ENCODE assay signal across 8 cellular contexts in genomic region chr2:63588385-63589147, GRCh38. TPM values are rescaled to one million over a fixed set of nuclear protein-coding genes. Genes with fewer than 3 reads are reported as not detected.
DNase-seq lines count a peak whose midpoint lies in the region; ATAC-seq and TF ChIP-seq lines count a peak whose summit lies in the region.

Gene MDH1 (plus strand): TSS chr2:63588963. CDS start chr2:63589044, 81 bp downstream.
Gene WDPCP (minus strand): TSS chr2:63588477. CDS start chr2:63588271, 206 bp downstream.

- H3K9me3 ChIP-seq in gastroesophageal sphincter (no peaks in the 10 kb centered on the region), neuronal stem cell (replicated peaks in 1 of 2; ENCODE audit: control insufficient read depth in 2 of 2, insufficient read depth in 1 of 2, low read depth in 1 of 2, low read length in 2 of 2) (no peaks in the 10 kb centered on the region), subcutaneous abdominal adipose tissue (ENCODE audit: control insufficient read depth in 5 of 5, low read length in 5 of 5) (no peaks in the 10 kb centered on the region)

- no peaks in the 10 kb centered on the region for H3K9me3 Mint-ChIP-seq in HFFc6
- H3K9me3 Mint-ChIP-seq in activated naive CD4-positive, alpha-beta T cell treated with anti-CD3 and anti-CD28 coated beads, Interleukin-2, amount 10 ng/mL, durations not matched to agents 7 days and 5 days = no peaks in the 10 kb centered on the region

- H3K14ac ChIP-seq in neuronal stem cell (ENCODE audit: low read length) = no peak within 1 kb of the TSS

- no peaks in the 10 kb centered on the region; the same call in 1 of the 2 replicates for H3K27me3 Mint-ChIP-seq in HFFc6 (ENCODE audit: insufficient read depth)
- H3K27me3 Mint-ChIP-seq in activated naive CD4-positive, alpha-beta T cell treated with anti-CD3 and anti-CD28 coated beads, Interleukin-2, amount 10 ng/mL, durations not matched to agents 7 days and 5 days = peaks cover 5% of the 10 kb centered on the region

- H3K4me2 ChIP-seq in neuronal stem cell (ENCODE audit: insufficient read depth, low read length, poor library complexity, severe bottlenecking) = peak within 1 kb of the TSS; percentile 65

- H2AK5ac ChIP-seq in neuronal stem cell (ENCODE audit: low read depth, low read length) = no peak within 1 kb of the TSS

- H3K4me1 Mint-ChIP-seq in HFFc6 (ENCODE audit: low read depth) = peaks cover 40% of the 10 kb centered on the region
- peaks cover 46% of the 10 kb centered on the region for H3K4me1 Mint-ChIP-seq in activated naive CD4-positive, alpha-beta T cell treated with anti-CD3 and anti-CD28 coated beads, Interleukin-2, amount 10 ng/mL, durations not matched to agents 7 days and 5 days

- H4K8ac ChIP-seq in neuronal stem cell (ENCODE audit: low read depth, low read length) = no peak within 1 kb of the TSS

- peaks cover 1% of the 10 kb centered on the region for H3K79me1 ChIP-seq in neuronal stem cell (ENCODE audit: low read depth, low read length)

- CTCF ChIA-PET in activated naive CD4-positive, alpha-beta T cell treated with anti-CD3 and anti-CD28 coated beads, Interleukin-2, amount 10 ng/mL, durations not matched to agents 7 days and 5 days (lab: Charles Lee) = interaction anchor here (0.7 kb wide), 1 partner anchor 1327 kb away, joined by 3 read pairs; no protein-coding TSS in a partner anchor

- H4K91ac ChIP-seq in neuronal stem cell (ENCODE audit: low read depth, low read length, poor library complexity) = no peak within 1 kb of the TSS

- peak within 1 kb of the TSS; percentile 100 for H3K4me3 Mint-ChIP-seq in HFFc6
- peak within 1 kb of the TSS; percentile 96 for H3K4me3 Mint-ChIP-seq in activated naive CD4-positive, alpha-beta T cell treated with anti-CD3 and anti-CD28 coated beads, Interleukin-2, amount 10 ng/mL, durations not matched to agents 7 days and 5 days

- H2BK15ac ChIP-seq in neuronal stem cell (ENCODE audit: low read length) = no peak within 1 kb of the TSS

- WGBS in gastroesophageal sphincter (ENCODE audit: low coverage in 1 of 2), 2 donors = 0% methylated on average over 22 of the region's 44 CpGs; no CpG with 5 or more reads in 1 of the 2 donors
- no CpG with 5 or more reads among the region's 44 CpGs for WGBS in neuronal stem cell (ENCODE audit: extremely low coverage in 2 of 2, insufficient read length in 2 of 2, insufficient replicate concordance in 1 of 2), 2 donors

- peak within 1 kb of the TSS; percentile 98 for H3K27ac Mint-ChIP-seq in HFFc6
- H3K27ac Mint-ChIP-seq in activated naive CD4-positive, alpha-beta T cell treated with anti-CD3 and anti-CD28 coated beads, Interleukin-2, amount 10 ng/mL, durations not matched to agents 7 days and 5 days = peak within 1 kb of the TSS; percentile 94

- H3K36me3 ChIP-seq in gastroesophageal sphincter (peaks cover 0 to 7% of the 10 kb centered on the region in 2 donors), neuronal stem cell (replicated peaks in 1 of 2; ENCODE audit: control insufficient read depth in 2 of 2, insufficient read depth in 2 of 2, low read length in 2 of 2) (peaks cover 0 to 35% of the 10 kb centered on the region in 2 donors), subcutaneous abdominal adipose tissue (ENCODE audit: control insufficient read depth in 5 of 5, insufficient read depth in 5 of 5, low read length in 5 of 5) (peaks cover 0 to 7% (median 4%) of the 10 kb centered on the region in 5 donors)

- H2AFZ ChIP-seq in neuronal stem cell (ENCODE audit: low read length) = peak within 1 kb of the TSS; percentile 93

- H3K27ac ChIP-seq in gastroesophageal sphincter = peak within 1 kb of the TSS; percentile 75 to 93 (median 90)
- peak within 1 kb of the TSS; percentile 74 for H3K27ac ChIP-seq in neuronal stem cell (replicated peaks; ENCODE audit: low read length)
- peak within 1 kb of the TSS; percentile 96 for H3K27ac ChIP-seq in subcutaneous abdominal adipose tissue (ENCODE audit: low read depth, low read length)

- peaks cover 14% of the 10 kb centered on the region for H3K36me3 Mint-ChIP-seq in HFFc6 (ENCODE audit: low read depth)
- H3K36me3 Mint-ChIP-seq in activated naive CD4-positive, alpha-beta T cell treated with anti-CD3 and anti-CD28 coated beads, Interleukin-2, amount 10 ng/mL, durations not matched to agents 7 days and 5 days = peaks cover 3% of the 10 kb centered on the region

- peak within 1 kb of the TSS; percentile 85 for H3K18ac ChIP-seq in neuronal stem cell (ENCODE audit: low read length)

- in situ Hi-C loops in SK-MEL-5 (cut with HindIII; ENCODE audit: low pct_unique_long_range_greater_than_20kb, low sequenced_read_pairs) = no loop called here

- no peak for TF ChIP-seq EP300 in gastroesophageal sphincter (IDR thresholded peaks at IDR 0.05)

- H2BK12ac ChIP-seq in neuronal stem cell (ENCODE audit: low read length) = no peak within 1 kb of the TSS

- no peak within 1 kb of the TSS for H2BK120ac ChIP-seq in neuronal stem cell (ENCODE audit: low read depth, low read length)

- no peak within 1 kb of the TSS for H2BK5ac ChIP-seq in neuronal stem cell (ENCODE audit: low read length)

- H3K9ac ChIP-seq in neuronal stem cell (ENCODE audit: low read depth, low read length, poor library complexity) = peak within 1 kb of the TSS; percentile 67
- peak within 1 kb of the TSS; percentile 91 to 93 (median 93) for H3K9ac ChIP-seq in subcutaneous abdominal adipose tissue (ENCODE audit: low read length in 5 of 5)

- DNase-seq in GM04504 (ENCODE audit: low read depth) = peak; percentile 99
- peak; percentile 100 for DNase-seq in HFFc6
- peak; percentile 99 for DNase-seq in NAMALWA (ENCODE audit: low spot score)
- peak; percentile 100 for DNase-seq in SK-MEL-5 (ENCODE audit: low read depth, low spot score)
- DNase-seq in activated naive CD4-positive, alpha-beta T cell treated with anti-CD3 and anti-CD28 coated beads, Interleukin-2, amount 10 ng/mL, durations not matched to agents 7 days and 5 days = peak; percentile 95
- DNase-seq in neuronal stem cell (ENCODE audit: low spot score) = peak; percentile 98

- TF ChIP-seq POLR2A in gastroesophageal sphincter (IDR thresholded peaks at IDR 0.05) = peak; percentile 66 to 71

- H3K4me3 ChIP-seq in gastroesophageal sphincter = peak within 1 kb of the TSS; percentile 68 to 80
- peak within 1 kb of the TSS; percentile 77 to 95 for H3K4me3 ChIP-seq in neuronal stem cell (ENCODE audit: low read length in 2 of 2)
- H3K4me3 ChIP-seq in subcutaneous abdominal adipose tissue (ENCODE audit: low read depth in 1 of 5, low read length in 5 of 5) = peak within 1 kb of the TSS; percentile 76 to 99 (median 89)

- ATAC-seq in gastroesophageal sphincter = peak; percentile 96

- no peak for TF ChIP-seq CTCF in HFFc6 (IDR thresholded peaks at IDR 0.05)
- no peak for TF ChIP-seq CTCF in gastroesophageal sphincter (IDR thresholded peaks at IDR 0.05)

- H3K4ac ChIP-seq in neuronal stem cell (ENCODE audit: low read length) = no peak within 1 kb of the TSS

- H3K4me1 ChIP-seq in gastroesophageal sphincter (peaks cover 12 to 54% (median 17%) of the 10 kb centered on the region in 3 donors), neuronal stem cell (ENCODE audit: control insufficient read depth in 2 of 2, insufficient read depth in 1 of 2, low read depth in 1 of 2, low read length in 2 of 2) (peaks cover 0 to 12% of the 10 kb centered on the region in 2 donors), subcutaneous abdominal adipose tissue (ENCODE audit: control insufficient read depth in 5 of 5, insufficient read depth in 5 of 5, low read length in 5 of 5) (peaks cover 8 to 61% (median 45%) of the 10 kb centered on the region in 5 donors)

- H3K27me3 ChIP-seq in gastroesophageal sphincter = no peaks in the 10 kb centered on the region
- no peaks in the 10 kb centered on the region for H3K27me3 ChIP-seq in neuronal stem cell (ENCODE audit: control insufficient read depth in 3 of 3, insufficient read depth in 3 of 3, low read depth in 1 of 3, low read length in 3 of 3)
- H3K27me3 ChIP-seq in subcutaneous abdominal adipose tissue (ENCODE audit: control insufficient read depth in 5 of 5, insufficient read depth in 4 of 5, low read length in 5 of 5) = peaks cover 0 to 2% (median 0%) of the 10 kb centered on the region in 5 donors

- peak within 1 kb of the TSS; percentile 4 for H3K23ac ChIP-seq in neuronal stem cell (ENCODE audit: low read depth, low read length, poor library complexity)

RNA-seq across cellular contexts. Expression of gene MDH1, which starts in this region (rescaled TPM):
- 100 to 1,000 TPM; 152 to 175 (median 168) TPM for total RNA-seq in HFFc6 (2021; fragmentation: NEBNext Ultra II Directional; extraction: Animal tissue kit (Norgen Biotek cat#: 25700))
- 774 and 885 TPM in 2 replicates for total RNA-seq in SK-MEL-5 (2014; rRNA removed; shearing (Covaris generic))
- 389 and 426 TPM in 2 replicates for polyA plus RNA-seq in SK-MEL-5 (2015; cell fraction: cytosol; rRNA removed)
- polyA plus RNA-seq in SK-MEL-5 (2015; cell fraction: nucleus; rRNA removed) = 294 and 353 TPM in 2 replicates
- 100 to 1,000 TPM; 134 to 229 (median 190) TPM for total RNA-seq in gastroesophageal sphincter
- 207 TPM for polyA plus RNA-seq in neuronal stem cell (2013, experiment 1 of 2)
- 211 TPM for polyA plus RNA-seq in neuronal stem cell (2013, experiment 2 of 2)

RNA-seq across cellular contexts. Expression of gene WDPCP, which starts in this region (rescaled TPM):
- total RNA-seq in HFFc6 (2021; fragmentation: NEBNext Ultra II Directional; extraction: Animal tissue kit (Norgen Biotek cat#: 25700)) = 1 to 10 TPM; 3.0 to 5.9 (median 4.6) TPM
- total RNA-seq in SK-MEL-5 (2014; rRNA removed; shearing (Covaris generic)) = 13.0 and 16.1 TPM in 2 replicates
- 6.8 and 10.1 TPM in 2 replicates for polyA plus RNA-seq in SK-MEL-5 (2015; cell fraction: cytosol; rRNA removed)
- polyA plus RNA-seq in SK-MEL-5 (2015; cell fraction: nucleus; rRNA removed) = 17.7 and 24.3 TPM in 2 replicates
- total RNA-seq in gastroesophageal sphincter = 10 to 100 TPM in 2 of 4 donors, 1 to 10 TPM in 2; 7.1 to 19.9 (median 9.6) TPM
- 2.2 TPM for polyA plus RNA-seq in neuronal stem cell (2013, experiment 1 of 2)
- 1.9 TPM for polyA plus RNA-seq in neuronal stem cell (2013, experiment 2 of 2)

Comparison
In these comparisons a context has a peak if more than half of its experiments do, and no peak if none do; other contexts are left out.
1. Peak in every context shown above with its lines: DNase-seq, ATAC-seq, H3K4me3 ChIP-seq and H3K27ac ChIP-seq.